In genomic region chr18:267688-268552, GRCh38 we compare ENCODE assay signal across 8 cellular contexts. TPM values are rescaled to one million over a fixed set of nuclear protein-coding genes. Genes with fewer than 3 reads are reported as not detected.
DNase-seq lines count a peak whose midpoint lies in the region; ATAC-seq, FAIRE-seq and TF ChIP-seq lines count a peak whose summit lies in the region.

A gene with protein sequence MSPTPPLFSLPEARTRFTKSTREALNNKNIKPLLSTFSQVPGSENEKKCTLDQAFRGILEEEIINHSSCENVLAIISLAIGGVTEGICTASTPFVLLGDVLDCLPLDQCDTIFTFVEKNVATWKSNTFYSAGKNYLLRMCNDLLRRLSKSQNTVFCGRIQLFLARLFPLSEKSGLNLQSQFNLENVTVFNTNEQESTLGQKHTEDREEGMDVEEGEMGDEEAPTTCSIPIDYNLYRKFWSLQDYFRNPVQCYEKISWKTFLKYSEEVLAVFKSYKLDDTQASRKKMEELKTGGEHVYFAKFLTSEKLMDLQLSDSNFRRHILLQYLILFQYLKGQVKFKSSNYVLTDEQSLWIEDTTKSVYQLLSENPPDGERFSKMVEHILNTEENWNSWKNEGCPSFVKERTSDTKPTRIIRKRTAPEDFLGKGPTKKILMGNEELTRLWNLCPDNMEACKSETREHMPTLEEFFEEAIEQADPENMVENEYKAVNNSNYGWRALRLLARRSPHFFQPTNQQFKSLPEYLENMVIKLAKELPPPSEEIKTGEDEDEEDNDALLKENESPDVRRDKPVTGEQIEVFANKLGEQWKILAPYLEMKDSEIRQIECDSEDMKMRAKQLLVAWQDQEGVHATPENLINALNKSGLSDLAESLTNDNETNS (minus strand): TSS chr18:268047. CDS start chr18:268019, 28 bp downstream.

- peak within 1 kb of the TSS; percentile 100 for H3K27ac Mint-ChIP-seq in activated T-cell treated with anti-CD3 and anti-CD28 coated beads, Interleukin-2, amount 50 U/mL, for 72 hours

- FAIRE-seq in RCC 7860 (lab: Jason Lieb, UNC) = no peak

- H3K27ac ChIP-seq in DND-41 (ENCODE audit: low read length) (peak within 1 kb of the TSS; percentile 99), KMS-11 (peak within 1 kb of the TSS; percentile 99), esophagus muscularis mucosa (replicated peaks in 1 of 4) (peak within 1 kb of the TSS; percentile 85 to 93 (median 88)), muscle layer of duodenum (ENCODE audit: low read length) (peak within 1 kb of the TSS; percentile 98)

- H3K9ac ChIP-seq in DND-41 (ENCODE audit: low read depth, low read length) = peak within 1 kb of the TSS; percentile 94
- H3K9ac ChIP-seq in KMS-11 = peak within 1 kb of the TSS; percentile 100

- peak; percentile 88 for ATAC-seq in DND-41 (ENCODE audit: insufficient read depth, low read depth)
- ATAC-seq in GM21786 (IDR thresholded peaks at IDR 0.05; ENCODE audit: unreplicated experiment) = peak; percentile 88
- peak; percentile 95 to 96 for ATAC-seq in activated T-cell treated with anti-CD3 and anti-CD28 coated beads, Interleukin-2, amount 50 U/mL, for 72 hours (replicated peaks in 1 of 2)

- TF ChIP-seq CTCF in DND-41 (IDR thresholded peaks at IDR 0.05; ENCODE audit: borderline replicate concordance, extremely low read depth, low read length, poor library complexity, severe bottlenecking) (no peak), KMS-11 (conservative IDR thresholded peaks at IDR 0.05; ENCODE audit: low read depth, low read length) (no peak), esophagus muscularis mucosa (IDR thresholded peaks at IDR 0.05) (no peak)

- peak within 1 kb of the TSS; percentile 96 for H2AFZ ChIP-seq in DND-41 (ENCODE audit: low read depth, low read length)
- peak within 1 kb of the TSS; percentile 93 for H2AFZ ChIP-seq in KMS-11 (ENCODE audit: low read depth)

- H3K36me3 Mint-ChIP-seq in activated T-cell treated with anti-CD3 and anti-CD28 coated beads, Interleukin-2, amount 50 U/mL, for 72 hours (ENCODE audit: insufficient read depth in 2 of 2) = peaks cover 11% of the 10 kb centered on the region in 2 donors

- intact Hi-C loops in esophagus muscularis mucosa (cut with DNase I) = no loop called here

- H3K4me1 ChIP-seq in DND-41 (ENCODE audit: insufficient read depth, low read length) (peaks cover 33% of the 10 kb centered on the region), KMS-11 (ENCODE audit: low read depth, poor library complexity, severe bottlenecking) (peaks cover 9% of the 10 kb centered on the region), esophagus muscularis mucosa (peaks cover 20 to 33% (median 24%) of the 10 kb centered on the region in 4 donors), muscle layer of duodenum (ENCODE audit: control insufficient read depth in 1 of 2, insufficient read depth in 2 of 2, low read length in 2 of 2) (peaks cover 0 to 22% of the 10 kb centered on the region in 2 donors)

- TF ChIP-seq POLR2A in esophagus muscularis mucosa (IDR thresholded peaks at IDR 0.05; ENCODE audit: low read depth) = peak; percentile 17

- peak within 1 kb of the TSS; percentile 84 to 100 for H3K4me3 Mint-ChIP-seq in activated T-cell treated with anti-CD3 and anti-CD28 coated beads, Interleukin-2, amount 50 U/mL, for 72 hours

- H3K4me1 Mint-ChIP-seq in activated T-cell treated with anti-CD3 and anti-CD28 coated beads, Interleukin-2, amount 50 U/mL, for 72 hours (ENCODE audit: low read depth) = peaks cover 28% of the 10 kb centered on the region

- H3K9me3 ChIP-seq in DND-41 (ENCODE audit: insufficient read depth, low read length, severe bottlenecking) (no peaks in the 10 kb centered on the region), esophagus muscularis mucosa (no peaks in the 10 kb centered on the region), muscle layer of duodenum (ENCODE audit: control insufficient read depth in 1 of 2, low read length in 2 of 2) (no peaks in the 10 kb centered on the region)

- H3K4me3 ChIP-seq in DND-41 (ENCODE audit: low read depth in 1 of 2, low read length in 2 of 2) (peak within 1 kb of the TSS; percentile 63 to 69), KMS-11 (IDR thresholded peaks at IDR 0.05; ENCODE audit: insufficient read depth, low read depth, low read length) (no peak within 1 kb of the TSS), esophagus muscularis mucosa (peak within 1 kb of the TSS; percentile 73 to 92 (median 88)), muscle layer of duodenum (ENCODE audit: low read depth in 1 of 2, low read length in 2 of 2) (peak within 1 kb of the TSS; percentile 78 to 82)

- no peaks in the 10 kb centered on the region for H3K9me3 Mint-ChIP-seq in activated T-cell treated with anti-CD3 and anti-CD28 coated beads, Interleukin-2, amount 50 U/mL, for 72 hours

- no peaks in the 10 kb centered on the region for H3K27me3 Mint-ChIP-seq in activated T-cell treated with anti-CD3 and anti-CD28 coated beads, Interleukin-2, amount 50 U/mL, for 72 hours (ENCODE audit: low read depth)

- peaks cover 25% of the 10 kb centered on the region for H3K36me3 ChIP-seq in DND-41 (ENCODE audit: insufficient read depth, low read length)
- peaks cover 8% of the 10 kb centered on the region; the same call in 1 of the 2 replicates for H3K36me3 ChIP-seq in KMS-11 (ENCODE audit: insufficient read depth)
- H3K36me3 ChIP-seq in esophagus muscularis mucosa = peaks cover 12 to 23% (median 20%) of the 10 kb centered on the region in 4 donors
- peaks cover 12 to 21% of the 10 kb centered on the region in 2 donors for H3K36me3 ChIP-seq in muscle layer of duodenum (ENCODE audit: control insufficient read depth in 1 of 2, insufficient read depth in 2 of 2, low read length in 2 of 2)

- TF ChIP-seq EP300 in esophagus muscularis mucosa (IDR thresholded peaks at IDR 0.05) = no peak

- H3K4me2 ChIP-seq in DND-41 (ENCODE audit: insufficient read depth, low read length) = peak within 1 kb of the TSS; percentile 80
- H3K4me2 ChIP-seq in KMS-11 = peak within 1 kb of the TSS; percentile 69

- no peaks in the 10 kb centered on the region for H3K27me3 ChIP-seq in DND-41 (ENCODE audit: insufficient read depth, low read length, poor library complexity)
- no peaks in the 10 kb centered on the region for H3K27me3 ChIP-seq in KMS-11 (ENCODE audit: insufficient read depth, low read depth)
- no peaks in the 10 kb centered on the region for H3K27me3 ChIP-seq in esophagus muscularis mucosa
- no peaks in the 10 kb centered on the region for H3K27me3 ChIP-seq in muscle layer of duodenum (ENCODE audit: low read depth, low read length)

- WGBS in esophagus muscularis mucosa = 0% methylated on average over 26 of the region's 69 CpGs

- H4K20me1 ChIP-seq in DND-41 (ENCODE audit: insufficient read depth, low read length) = no peaks in the 10 kb centered on the region
- no peaks in the 10 kb centered on the region for H4K20me1 ChIP-seq in KMS-11 (ENCODE audit: insufficient read depth)

- H3K79me2 ChIP-seq in DND-41 (ENCODE audit: insufficient read depth, low read length) = peaks cover 42% of the 10 kb centered on the region
- peaks cover 22% of the 10 kb centered on the region; the same call in 1 of the 2 replicates for H3K79me2 ChIP-seq in KMS-11 (ENCODE audit: insufficient read depth, low read depth)

- DNase-seq in DND-41 = peak; percentile 94
- DNase-seq in RCC 7860 (ENCODE audit: low spot score) = peak; percentile 79
- DNase-seq in activated T-cell treated with anti-CD3 and anti-CD28 coated beads, Interleukin-2, amount 50 U/mL, for 72 hours = peak; percentile 96 to 97
- DNase-seq in esophagus muscularis mucosa (ENCODE audit: extremely low spot score) = peak; percentile 97
- peak; percentile 96 for DNase-seq in stimulated activated CD8-positive, alpha-beta memory T cell treated with anti-CD3 and anti-CD28 coated beads, Interleukin-7, amount 100 ng/mL, for 24 hours (ENCODE audit: low read depth)

RNA-seq across cellular contexts. Expression of the gene that starts here (rescaled TPM):
- 100 to 1,000 TPM in 1 of 2 donors, 10 to 100 TPM in 1; 76.6 to 111 TPM for total RNA-seq in activated T-cell treated with anti-CD3 and anti-CD28 coated beads, Interleukin-2, amount 50 U/mL, for 72 hours
- total RNA-seq in esophagus muscularis mucosa = 10 to 100 TPM; 13.8 to 34.1 (median 21.8) TPM
